Comparison of ENCODE assay signal across 8 cellular contexts in genomic region chr17:21283482-21284318, GRCh38. TPM values are rescaled to one million over a fixed set of nuclear protein-coding genes. Genes with fewer than 3 reads are reported as not detected.
DNase-seq lines count a peak whose midpoint lies in the region; ATAC-seq, FAIRE-seq and TF ChIP-seq lines count a peak whose summit lies in the region.

No MANE protein-coding gene starts in this region.

- peak overlapping the region; percentile 63 for H3K4me2 ChIP-seq in Loucy (ENCODE audit: low read depth, low read length, poor library complexity, severe bottlenecking)

- intact Hi-C loops in uterus (cut with DNase I; ENCODE audit: low total_unique reads), result no loop called here

- DNase-seq in COLO668 (lab: John Stamatoyannopoulos, UW; ENCODE audit: unreplicated experiment), result peak; percentile 49
- DNase-seq in bronchial epithelial cell (ENCODE audit: low read depth), result peak; percentile 30
- peak; percentile 34 for DNase-seq in medulla oblongata (ENCODE audit: extremely low spot score)
- DNase-seq in uterus, result peak in 1 of 2 donors; percentile 61
- DNase-seq in cerebellar nuclear complex (lab: John Stamatoyannopoulos, UW), result no peak
- DNase-seq in COR-L47 (lab: John Stamatoyannopoulos, UW), result no peak

- ATAC-seq in GM21367 (IDR thresholded peaks at IDR 0.05; ENCODE audit: unreplicated experiment), result peak; percentile 2

- H3K36me3 ChIP-seq in Loucy (ENCODE audit: insufficient read depth, low read length) (no peaks in the 10 kb centered on the region), bronchial epithelial cell (ENCODE audit: control insufficient read depth, insufficient read depth, low read length) (peaks cover 1% of the 10 kb centered on the region), uterus (no peaks in the 10 kb centered on the region)

- no peak for TF ChIP-seq POLR2A in uterus (IDR thresholded peaks at IDR 0.05)

- H3K9me3 ChIP-seq in Loucy (ENCODE audit: insufficient read depth, low read depth, low read length) (no peaks in the 10 kb centered on the region), uterus (no peaks in the 10 kb centered on the region)

- H3K27me3 ChIP-seq in Loucy (ENCODE audit: insufficient read depth, low read length, poor library complexity, severe bottlenecking) (no peaks in the 10 kb centered on the region), bronchial epithelial cell (ENCODE audit: control insufficient read depth, insufficient read depth, low read length) (no peaks in the 10 kb centered on the region), uterus (no peaks in the 10 kb centered on the region)

- H3K9me2 ChIP-seq in Loucy (replicated peaks; ENCODE audit: low read depth, low read length), result no peaks in the 10 kb centered on the region

- peaks cover 21% of the 10 kb centered on the region for H4K20me1 ChIP-seq in Loucy (ENCODE audit: insufficient read depth, low read length, poor library complexity, severe bottlenecking)

- H3K9ac ChIP-seq in Loucy (ENCODE audit: low read depth, low read length, poor library complexity, severe bottlenecking), result peak overlapping the region; percentile 26

- peak overlapping the region; percentile 51; the same call in 1 of the 2 replicates for H2AFZ ChIP-seq in Loucy (ENCODE audit: low read length)

- H3K27ac ChIP-seq in uterus, result peak overlapping the region; percentile 70 to 78

- no peak for FAIRE-seq in bronchial epithelial cell (lab: Jason Lieb, UNC)

- no peaks in the 10 kb centered on the region for H3F3A ChIP-seq in Loucy (ENCODE audit: low read depth)

- TF ChIP-seq CTCF in Loucy (conservative IDR thresholded peaks at IDR 0.05; ENCODE audit: low read length), result no peak
- TF ChIP-seq CTCF in bronchial epithelial cell (IDR thresholded peaks at IDR 0.05; ENCODE audit: insufficient read depth, low read length, severe bottlenecking), result no peak
- peak in 1 of 4 experiments; percentile 4 for TF ChIP-seq CTCF in uterus (IDR thresholded peaks at IDR 0.05)

- H3K79me2 ChIP-seq in Loucy (ENCODE audit: insufficient read depth, low read length), result peaks cover 37% of the 10 kb centered on the region

- H3K4me3 ChIP-seq in Loucy (ENCODE audit: low read length, poor library complexity, severe bottlenecking) (peak overlapping the region; percentile 92), bronchial epithelial cell (ENCODE audit: low read depth, low read length) (peak overlapping the region; percentile 68), uterus (peak overlapping the region; percentile 41 to 88)

- peaks cover 32% of the 10 kb centered on the region for H3K4me1 ChIP-seq in Loucy (ENCODE audit: insufficient read depth, low read length, poor library complexity, severe bottlenecking)
- peaks cover 11 to 18% of the 10 kb centered on the region in 2 donors for H3K4me1 ChIP-seq in uterus

RNA-seq across cellular contexts. Expression of gene MAP2K3, which starts 0.8 kb away (rescaled TPM):
- total RNA-seq in bronchial epithelial cell (5.3 and 7.7 TPM in 2 replicates), uterus (10 to 100 TPM in 3 of 4 donors, 1 to 10 TPM in 1; 3.3 to 37.0 (median 12.5) TPM)

RNA-seq across cellular contexts. Expression of gene NATD1, which starts 30.5 kb away (rescaled TPM):
- total RNA-seq in bronchial epithelial cell (0.53 and 0.77 TPM in 2 replicates), uterus (1 to 10 TPM; 2.1 to 4.9 (median 3.8) TPM)

Comparison
In these comparisons a context has a peak if more than half of its experiments do, and no peak if none do; other contexts are left out.
1. DNase-seq: peak in COLO668 (single experiment), bronchial epithelial cell (single experiment) and medulla oblongata (single experiment); none in cerebellar nuclear complex (0 of 2) and COR-L47 (single experiment).
2. Peak in every context shown above with its lines, with median percentiles within 50 percentile points of each other: H3K4me3 ChIP-seq.